In genomic region chr6:28080631-28081485, GRCh38 we compare ENCODE assay signal across 1 cellular context.
TF ChIP-seq lines count a peak whose summit lies in the region.

No MANE protein-coding gene starts in this region.

TF ChIP-seq in HepG2, 621 proteins besides CTCF, POLR2A, EP300 and RAD21 (continued from another document and continues in another):
- TF ChIP-seq ZSCAN12 (CRISPR knock-in tag; IDR thresholded peaks at IDR 0.05) (peak; percentile 70; the same call in 1 of the 2 replicates), ZNF180 (CRISPR knock-in tag; IDR thresholded peaks at IDR 0.05; ENCODE audit: borderline replicate concordance, low read depth) (no peak; the same call in 1 of the 2 replicates), ZSCAN31 (CRISPR knock-in tag; IDR thresholded peaks at IDR 0.05; ENCODE audit: low read depth) (peak; percentile 95), ZBTB37 (CRISPR knock-in tag; IDR thresholded peaks at IDR 0.05) (no peak), ZNF484 (CRISPR knock-in tag; IDR thresholded peaks at IDR 0.05; ENCODE audit: borderline replicate concordance, low read depth) (no peak), KLF12 (CRISPR knock-in tag; IDR thresholded peaks at IDR 0.05; ENCODE audit: borderline replicate concordance) (peak; percentile 95), ZNF232 (CRISPR knock-in tag; IDR thresholded peaks at IDR 0.05; ENCODE audit: borderline replicate concordance) (peak; percentile 94; the same call in 1 of the 2 replicates), ATF7 (IDR thresholded peaks at IDR 0.05) (peak; percentile 99), ATF7 (CRISPR knock-in tag; IDR thresholded peaks at IDR 0.05) (peak; percentile 96), ZNF576 (CRISPR knock-in tag; IDR thresholded peaks at IDR 0.05) (no peak), MTF1 (CRISPR knock-in tag; IDR thresholded peaks at IDR 0.05) (peak; percentile 75; the same call in 1 of the 2 replicates), HIVEP1 (CRISPR knock-in tag; IDR thresholded peaks at IDR 0.05) (peak; percentile 86), YEATS2 (CRISPR knock-in tag; IDR thresholded peaks at IDR 0.05; ENCODE audit: borderline replicate concordance) (peak; percentile 99), NFRKB (IDR thresholded peaks at IDR 0.05) (no peak), CEBPG (CRISPR knock-in tag; IDR thresholded peaks at IDR 0.05) (peak; percentile 50; the same call in 1 of the 2 replicates), GMEB1 (CRISPR knock-in tag; IDR thresholded peaks at IDR 0.05; ENCODE audit: borderline replicate concordance) (peak; percentile 88), ZNF570 (CRISPR knock-in tag; IDR thresholded peaks at IDR 0.05; ENCODE audit: borderline replicate concordance) (no peak), ZNF142 (CRISPR knock-in tag; IDR thresholded peaks at IDR 0.05) (peak; percentile 89), RXRB (CRISPR knock-in tag; IDR thresholded peaks at IDR 0.05; ENCODE audit: borderline replicate concordance) (peak; percentile 87), SETDB1 (CRISPR knock-in tag; IDR thresholded peaks at IDR 0.05; ENCODE audit: borderline replicate concordance) (no peak), TOPORS (CRISPR knock-in tag; IDR thresholded peaks at IDR 0.05) (peak; percentile 76; the same call in 1 of the 2 replicates), CHD4 (IDR thresholded peaks at IDR 0.05; ENCODE audit: borderline replicate concordance, low read length) (0 out of 2 replicates have a peak, but pooled peaks have one; percentile 66), PRPF4 (IDR thresholded peaks at IDR 0.05; ENCODE audit: low read depth, low read length, poor library complexity, severe bottlenecking) (no peak), POLR2AphosphoS5 (IDR thresholded peaks at IDR 0.05; ENCODE audit: low read depth, low read length) (peak; percentile 68), SIX1 (CRISPR knock-in tag; IDR thresholded peaks at IDR 0.05; ENCODE audit: borderline replicate concordance) (peak; percentile 71; the same call in 1 of the 2 replicates), DPF2 (CRISPR knock-in tag; IDR thresholded peaks at IDR 0.05; ENCODE audit: borderline replicate concordance, low read depth) (no peak), TIGD3 (CRISPR knock-in tag; IDR thresholded peaks at IDR 0.05; ENCODE audit: borderline replicate concordance) (peak; percentile 94; the same call in 1 of the 2 replicates), ZNF337 (CRISPR knock-in tag; IDR thresholded peaks at IDR 0.05; ENCODE audit: borderline replicate concordance, low read depth) (peak; percentile 56; the same call in 1 of the 2 replicates), ZNF83 (CRISPR knock-in tag; IDR thresholded peaks at IDR 0.05; ENCODE audit: borderline replicate concordance) (0 out of 2 replicates have a peak, but pooled peaks have one; percentile 22), CCDC6 (CRISPR knock-in tag; IDR thresholded peaks at IDR 0.05) (peak; percentile 81; the same call in 1 of the 2 replicates), HOXA5 (CRISPR knock-in tag; IDR thresholded peaks at IDR 0.05) (peak; percentile 97), REST (IDR thresholded peaks at IDR 0.05; ENCODE audit: borderline replicate concordance in 1 of 2, low read depth in 1 of 2, low read length in 2 of 2) (peak in 1 of 2 experiments; percentile 65; a peak in 1 of 4 replicates), ZNF607 (CRISPR knock-in tag; IDR thresholded peaks at IDR 0.05; ENCODE audit: borderline replicate concordance) (peak; percentile 63; the same call in 1 of the 2 replicates), AKAP8 (CRISPR knock-in tag; IDR thresholded peaks at IDR 0.05) (no peak; the same call in 1 of the 2 replicates), FOXK2 (IDR thresholded peaks at IDR 0.05) (no peak), AGO1 (IDR thresholded peaks at IDR 0.05; ENCODE audit: low read depth, low read length, poor library complexity, severe bottlenecking) (no peak), ZNF816 (CRISPR knock-in tag; IDR thresholded peaks at IDR 0.05; ENCODE audit: borderline replicate concordance) (no peak), FIP1L1 (IDR thresholded peaks at IDR 0.05; ENCODE audit: borderline replicate concordance, insufficient read depth, low read depth, low read length) (no peak), FOXO4 (CRISPR knock-in tag; conservative IDR thresholded peaks at IDR 0.05) (0 out of 2 replicates have a peak, but pooled peaks have one; percentile 86), ZSCAN22 (CRISPR knock-in tag; IDR thresholded peaks at IDR 0.05) (no peak), ZNF33B (CRISPR knock-in tag; IDR thresholded peaks at IDR 0.05) (peak; percentile 85; the same call in 1 of the 2 replicates), ZNF616 (CRISPR knock-in tag; IDR thresholded peaks at IDR 0.05; ENCODE audit: low read depth) (no peak; the same call in 1 of the 2 replicates), MXD1 (CRISPR knock-in tag; IDR thresholded peaks at IDR 0.05) (peak; percentile 63; the same call in 1 of the 2 replicates), DRAP1 (CRISPR knock-in tag; IDR thresholded peaks at IDR 0.05) (peak; percentile 63), ZNF614 (CRISPR knock-in tag; IDR thresholded peaks at IDR 0.05; ENCODE audit: borderline replicate concordance) (peak; percentile 95), E2F1 (CRISPR knock-in tag; IDR thresholded peaks at IDR 0.05) (peak; percentile 73)
